ENCODE assay signal across 8 cellular contexts in genomic region chr9:77433675-77434445, GRCh38.
DNase-seq lines count a peak whose midpoint lies in the region; ATAC-seq, FAIRE-seq and TF ChIP-seq lines count a peak whose summit lies in the region.

No MANE protein-coding gene starts in this region.

- CTCF ChIA-PET in CD4-positive, alpha-beta memory T cell (lab: Charles Lee; ENCODE audit: partially characterized antibody): interaction anchor here (0.6 to 4.2 kb wide), 24 partner anchors 9 to 936 kb away, joined by 3 to 37 read pairs (median 4); no protein-coding TSS in a partner anchor

- POLR2A ChIA-PET in CD4-positive, alpha-beta memory T cell (lab: Charles Lee; ENCODE audit: partially characterized antibody): no interaction called here

- H3K36me3 ChIP-seq in CD4-positive, alpha-beta memory T cell (ENCODE audit: insufficient read depth, low read length): no peaks in the 10 kb centered on the region

- DNase-seq in CD4-positive, alpha-beta memory T cell: peak; percentile 35 to 42 (median 39)
- DNase-seq in NCI-H748 treated with DMSO at 0.1 percent for 48 hours (lab: John Stamatoyannopoulos, UW) (peak; percentile 20), foreskin fibroblast (peak; percentile 64 to 89), nucleus accumbens (lab: John Stamatoyannopoulos, UW) (peak in 48 of 56 donors; percentile 8 to 83 (median 46)), urothelium cell line (ENCODE audit: low spot score) (peak; percentile 80)
- peak; percentile 52 to 57 for DNase-seq in activated T-cell treated with anti-CD3 and anti-CD28 coated beads, Interleukin-2, amount 50 U/mL, for 72 hours

- H3K4me3 Mint-ChIP-seq in CD4-positive, alpha-beta memory T cell: peak overlapping the region in 3 of 8 donors; percentile 19 to 70 (median 39)
- no peak overlapping the region for H3K4me3 Mint-ChIP-seq in activated T-cell treated with anti-CD3 and anti-CD28 coated beads, Interleukin-2, amount 50 U/mL, for 72 hours

- H3K27ac ChIP-seq in CD4-positive, alpha-beta memory T cell (ENCODE audit: low read depth, low read length): no peak overlapping the region

- intact Hi-C loops in CD4-positive, alpha-beta memory T cell (cut with micrococcal nuclease): loop anchor here (1.0 to 2.0 kb wide), 3 partner anchors 23 to 779 kb away; no protein-coding TSS in a partner anchor

- no peaks in the 10 kb centered on the region for H3K9me3 ChIP-seq in CD4-positive, alpha-beta memory T cell (ENCODE audit: control insufficient read depth in 1 of 2, low read length in 2 of 2)

- peaks cover 0 to 2% (median 0%) of the 10 kb centered on the region in 8 donors for H3K9me3 Mint-ChIP-seq in CD4-positive, alpha-beta memory T cell
- H3K9me3 Mint-ChIP-seq in activated T-cell treated with anti-CD3 and anti-CD28 coated beads, Interleukin-2, amount 50 U/mL, for 72 hours: no peaks in the 10 kb centered on the region

- no peaks in the 10 kb centered on the region for H3K4me1 ChIP-seq in CD4-positive, alpha-beta memory T cell (ENCODE audit: insufficient read depth, low read length)

- H3K4me1 Mint-ChIP-seq in CD4-positive, alpha-beta memory T cell: peaks cover 1 to 5% (median 4%) of the 10 kb centered on the region in 4 donors
- peaks cover 6% of the 10 kb centered on the region for H3K4me1 Mint-ChIP-seq in activated T-cell treated with anti-CD3 and anti-CD28 coated beads, Interleukin-2, amount 50 U/mL, for 72 hours (ENCODE audit: low read depth)

- H3K27me3 Mint-ChIP-seq in CD4-positive, alpha-beta memory T cell: peaks cover 2 to 3% of the 10 kb centered on the region in 2 donors
- peaks cover 6% of the 10 kb centered on the region for H3K27me3 Mint-ChIP-seq in activated T-cell treated with anti-CD3 and anti-CD28 coated beads, Interleukin-2, amount 50 U/mL, for 72 hours (ENCODE audit: low read depth)

- ATAC-seq in GM19023 (IDR thresholded peaks at IDR 0.05; ENCODE audit: unreplicated experiment) (peak; percentile 73), HG03342 (IDR thresholded peaks at IDR 0.05; ENCODE audit: unreplicated experiment) (peak; percentile 92)
- peak; percentile 94 to 95 for ATAC-seq in activated T-cell treated with anti-CD3 and anti-CD28 coated beads, Interleukin-2, amount 50 U/mL, for 72 hours (replicated peaks in 1 of 2)

- no peak for FAIRE-seq in urothelium cell line (lab: Jason Lieb, UNC)

- no peaks in the 10 kb centered on the region for H3K36me3 Mint-ChIP-seq in CD4-positive, alpha-beta memory T cell
- no peaks in the 10 kb centered on the region for H3K36me3 Mint-ChIP-seq in activated T-cell treated with anti-CD3 and anti-CD28 coated beads, Interleukin-2, amount 50 U/mL, for 72 hours (ENCODE audit: insufficient read depth in 2 of 2)

- H3K4me3 ChIP-seq in CD4-positive, alpha-beta memory T cell (ENCODE audit: low read length in 2 of 2): no peak overlapping the region
- no peak overlapping the region for H3K4me3 ChIP-seq in foreskin fibroblast (ENCODE audit: low read depth in 1 of 2, low read length in 2 of 2)

- peak; percentile 100 for TF ChIP-seq CTCF in foreskin fibroblast (IDR thresholded peaks at IDR 0.05; ENCODE audit: low read depth, low read length)

- no peaks in the 10 kb centered on the region for H3K27me3 ChIP-seq in CD4-positive, alpha-beta memory T cell (ENCODE audit: insufficient read depth, low read length)

- H3K27ac Mint-ChIP-seq in CD4-positive, alpha-beta memory T cell: peak overlapping the region in 2 of 7 donors; percentile 30 to 77
- H3K27ac Mint-ChIP-seq in activated T-cell treated with anti-CD3 and anti-CD28 coated beads, Interleukin-2, amount 50 U/mL, for 72 hours: no peak overlapping the region

Comparison
In these comparisons a context has a peak if more than half of its experiments do, and no peak if none do; other contexts are left out.
1. DNase-seq: peak in every context shown above with its lines; median percentile 80 in urothelium cell line; 76 in foreskin fibroblast; 54 in activated T-cell treated with anti-CD3 and anti-CD28 coated beads, Interleukin-2, amount 50 U/mL, for 72 hours; 46 in nucleus accumbens; 39 in CD4-positive, alpha-beta memory T cell; 20 in NCI-H748 treated with DMSO at 0.1 percent for 48 hours.